In genomic region chr16:84143784-84144199, GRCh38 we compare ENCODE assay signal across 8 cellular contexts. TPM values are rescaled to one million over a fixed set of nuclear protein-coding genes. Genes with fewer than 3 reads are reported as not detected.
DNase-seq lines count a peak whose midpoint lies in the region; ATAC-seq and TF ChIP-seq lines count a peak whose summit lies in the region.

No MANE protein-coding gene starts in this region.

- no peaks in the 10 kb centered on the region for H3K9me2 ChIP-seq in PC-3 (replicated peaks; ENCODE audit: low read length)

- H3F3A ChIP-seq in PC-3 (ENCODE audit: low read length, unreplicated experiment), result no peaks in the 10 kb centered on the region

- H2AFZ ChIP-seq in PC-3 (ENCODE audit: low read length), result peak overlapping the region; percentile 91; the same call in 1 of the 2 replicates
- H2AFZ ChIP-seq in parathyroid adenoma, result peak overlapping the region; percentile 65

- H3K9me3 ChIP-seq in PC-3 (ENCODE audit: low read length), result no peaks in the 10 kb centered on the region
- H3K9me3 ChIP-seq in parathyroid adenoma (ENCODE audit: control insufficient read depth, low read length), result no peaks in the 10 kb centered on the region

- H3K4me2 ChIP-seq in PC-3 (ENCODE audit: low read length), result peak overlapping the region; percentile 86
- H3K4me2 ChIP-seq in parathyroid adenoma (ENCODE audit: low read length), result peak overlapping the region; percentile 64

- peak; percentile 20 for DNase-seq in ELF-1 (ENCODE audit: low read depth, low spot score)
- no peak for DNase-seq in PC-3
- DNase-seq in endothelial cell (ENCODE audit: low spot score), result no peak
- no peak for DNase-seq in iPS-NIHi7 (ENCODE audit: extremely low spot score)
- DNase-seq in NOMO-1 treated with DMSO at 0.1 percent for 48 hours (lab: John Stamatoyannopoulos, UW; ENCODE audit: unreplicated experiment), result no peak
- DNase-seq in NK-92 (lab: John Stamatoyannopoulos, UW; ENCODE audit: unreplicated experiment), result no peak
- DNase-seq in NCI-H1092 (lab: John Stamatoyannopoulos, UW), result no peak

- no peaks in the 10 kb centered on the region for H4K20me1 ChIP-seq in PC-3 (ENCODE audit: low read length)

- peaks cover 18% of the 10 kb centered on the region for H3K4me1 Mint-ChIP-seq in endothelial cell (ENCODE audit: unreplicated experiment)

- no peak for ATAC-seq in PC-3

- H3K27me3 ChIP-seq in PC-3 (ENCODE audit: low read length) (no peaks in the 10 kb centered on the region), parathyroid adenoma (ENCODE audit: control insufficient read depth, insufficient read depth, low read length) (no peaks in the 10 kb centered on the region)

- intact Hi-C loops in PC-3 (cut with micrococcal nuclease), result no loop called here

- no peaks in the 10 kb centered on the region for H3K9me3 Mint-ChIP-seq in endothelial cell (ENCODE audit: unreplicated experiment)

- H3K79me2 ChIP-seq in PC-3 (ENCODE audit: low read length) (peaks cover 19% of the 10 kb centered on the region), parathyroid adenoma (peaks cover 5% of the 10 kb centered on the region)

- H3K36me3 ChIP-seq in PC-3 (ENCODE audit: low read depth, low read length) (no peaks in the 10 kb centered on the region), parathyroid adenoma (ENCODE audit: control insufficient read depth, insufficient read depth, low read length) (no peaks in the 10 kb centered on the region)

- H3K36me3 Mint-ChIP-seq in endothelial cell (ENCODE audit: low read depth, unreplicated experiment), result peaks cover 3% of the 10 kb centered on the region

- H3K4me1 ChIP-seq in PC-3 (ENCODE audit: insufficient read depth, low read length) (peaks cover 4% of the 10 kb centered on the region), parathyroid adenoma (peaks cover 7% of the 10 kb centered on the region)

- peak overlapping the region; percentile 97 for H3K4me3 ChIP-seq in PC-3 (ENCODE audit: low read length)
- H3K4me3 ChIP-seq in parathyroid adenoma (ENCODE audit: low read depth, low read length), result peak overlapping the region; percentile 73

- H3K27ac ChIP-seq in PC-3 (ENCODE audit: low read length) (no peak overlapping the region), parathyroid adenoma (no peak overlapping the region)

- TF ChIP-seq CTCF in PC-3 (conservative IDR thresholded peaks at IDR 0.05; ENCODE audit: low read depth, low read length) (no peak), endothelial cell (IDR thresholded peaks at IDR 0.05; ENCODE audit: unreplicated experiment) (no peak), parathyroid adenoma (IDR thresholded peaks at IDR 0.05) (no peak)

- peak overlapping the region; percentile 96 for H3K4me3 Mint-ChIP-seq in endothelial cell (ENCODE audit: unreplicated experiment)

- BruUV-seq in PC-3 (replicated peaks; lab: Mats Ljungman, UMichigan), result no TSS peak

- H3K27me3 Mint-ChIP-seq in endothelial cell (ENCODE audit: unreplicated experiment), result peaks cover 4% of the 10 kb centered on the region

- H3K9ac ChIP-seq in PC-3 (ENCODE audit: low read length), result peak overlapping the region; percentile 77; the same call in 1 of the 2 replicates
- H3K9ac ChIP-seq in parathyroid adenoma, result no peak overlapping the region

- POLR2A ChIA-PET in PC-3 (lab: Charles Lee; ENCODE audit: unreplicated experiment), result no interaction called here

- CTCF ChIA-PET in PC-3 (lab: Charles Lee), result no interaction called here

- no peak overlapping the region for H3K27ac Mint-ChIP-seq in endothelial cell (ENCODE audit: unreplicated experiment)

RNA-seq across cellular contexts. Expression of gene HSDL1, which starts 1.2 kb away (rescaled TPM):
- total RNA-seq in PC-3 (2014; rRNA removed) (9.7 and 13.3 TPM in 2 replicates), endothelial cell (ENCODE audit: unreplicated experiment) (50.2 TPM)

RNA-seq across cellular contexts. Expression of gene DNAAF1, which starts 1.3 kb away (rescaled TPM):
- total RNA-seq in PC-3 (2014; rRNA removed), result not detected in 2 replicates
- 0.18 TPM for total RNA-seq in endothelial cell (ENCODE audit: unreplicated experiment)

RNA-seq across cellular contexts. Expression of gene MBTPS1, which starts 27.1 kb away (rescaled TPM):
- total RNA-seq in PC-3 (2014; rRNA removed) (56.1 and 56.6 TPM in 2 replicates), endothelial cell (ENCODE audit: unreplicated experiment) (79.7 TPM)

RNA-seq across cellular contexts. Expression of gene TAF1C, which starts 43.1 kb away (rescaled TPM):
- total RNA-seq in PC-3 (2014; rRNA removed) (21.8 and 28.0 TPM in 2 replicates), endothelial cell (ENCODE audit: unreplicated experiment) (73.6 TPM)

RNA-seq across cellular contexts. Expression of gene ADAD2, which starts 47.2 kb away (rescaled TPM):
- total RNA-seq in PC-3 (2014; rRNA removed), result not detected in 2 replicates
- 0.87 TPM for total RNA-seq in endothelial cell (ENCODE audit: unreplicated experiment)
